20 cellular contexts compared by ENCODE assay signal in genomic region chr7:71208881-71209280, GRCh38.
A peak's percentile ranks its signal among the peaks of the same experiment; 100 is the strongest.
DNase-seq lines count a peak whose midpoint lies in the region; TF ChIP-seq lines count a peak whose summit lies in the region.
"Had no signal": no experiment of that assay in that cellular context is flagged by ENCODE, and none has a peak within 500 bp of the region (broad histone marks: within the 10 kb centered on the region; RNA-seq: fewer than 3 reads in every experiment).

No MANE protein-coding gene starts in this region.

- in situ Hi-C loops in GM13977 (cut with MboI; ENCODE audit: low pct_unique_long_range_greater_than_20kb, low sequenced_read_pairs, unreplicated experiment): no loop called here

- TF ChIP-seq CTCF in esophagus squamous epithelium (IDR thresholded peaks at IDR 0.05): no peak
- no peak for TF ChIP-seq CTCF in GM13977 (IDR thresholded peaks at IDR 0.05; ENCODE audit: extremely low read depth, insufficient read depth, missing control alignments)

- H3K4me3 ChIP-seq in esophagus squamous epithelium: no peak overlapping the region
- H3K4me3 ChIP-seq: SJCRH30 had no signal

- WGBS in esophagus squamous epithelium, 2 donors: 51 to 62% methylated on average over 3 of the region's 3 CpGs

- DNase-seq in DMS 273 (lab: John Stamatoyannopoulos, UW; ENCODE audit: unreplicated experiment): peak; percentile 59
- no peak for DNase-seq in DMS 273 treated with DMSO at 0.1 percent for 48 hours (lab: John Stamatoyannopoulos, UW)
- peak; percentile 58 for DNase-seq in NCI-H2171 treated with DMSO at 0.1 percent for 48 hours (lab: John Stamatoyannopoulos, UW)
- no peak for DNase-seq in esophagus squamous epithelium (lab: John Stamatoyannopoulos, UW)
- DNase-seq in GM13977 (ENCODE audit: low spot score): no peak
- DNase-seq in activated naive CD4-positive, alpha-beta T cell treated with Interleukin-2 at 50 U/mL for 16 hours: no peak
- DNase-seq in LoVo (ENCODE audit: low spot score): no peak
- DNase-seq: Calu3, HCEC 1CT, IMR-90, NCI-H1048, NCI-H1417, NCI-H187, NCI-H2081 treated with DMSO at 0.1 percent for 48 hours, NCI-H524 treated with DMSO at 0.1 percent for 48 hours, NCI-H774, PC-3, SJCRH30 had no signal

- H3K9me3 ChIP-seq in esophagus squamous epithelium: no peaks in the 10 kb centered on the region
- H3K9me3 ChIP-seq: SJCRH30 had no signal

- no peaks in the 10 kb centered on the region for H3K27me3 ChIP-seq in esophagus squamous epithelium
- H3K27me3 ChIP-seq: SJCRH30 had no signal

- TF ChIP-seq POLR2A in esophagus squamous epithelium (IDR thresholded peaks at IDR 0.05): no peak

- peak overlapping the region in 3 of 4 donors; percentile 28 to 42 (median 31) for H3K27ac ChIP-seq in esophagus squamous epithelium
- H3K27ac ChIP-seq: 22Rv1, KMS-11, SJCRH30 had no signal

- peaks cover 0 to 3% (median 0%) of the 10 kb centered on the region in 3 donors for H3K4me1 ChIP-seq in esophagus squamous epithelium
- H3K4me1 ChIP-seq: SJCRH30 had no signal

- no peaks in the 10 kb centered on the region for H3K36me3 ChIP-seq in esophagus squamous epithelium
- H3K36me3 ChIP-seq: SJCRH30 had no signal

- intact Hi-C loops in esophagus squamous epithelium (cut with DNase I): no loop called here

Comparison
In these comparisons a context has a peak if more than half of its experiments do, and no peak if none do; other contexts are left out.
1. DNase-seq: peak in DMS 273 (single experiment) and NCI-H2171 treated with DMSO at 0.1 percent for 48 hours (single experiment); none in DMS 273 treated with DMSO at 0.1 percent for 48 hours (single experiment), esophagus squamous epithelium (single experiment), GM13977 (single experiment), activated naive CD4-positive, alpha-beta T cell treated with Interleukin-2 at 50 U/mL for 16 hours (single experiment) and LoVo (single experiment).